ENCODE assay signal across 8 cellular contexts in genomic region chr15:41659855-41660234, GRCh38. TPM values are rescaled to one million over a fixed set of nuclear protein-coding genes. Genes with fewer than 3 reads are reported as not detected.
A peak's percentile ranks its signal among the peaks of the same experiment; 100 is the strongest.
DNase-seq lines count a peak whose midpoint lies in the region; TF ChIP-seq lines count a peak whose summit lies in the region.

No MANE protein-coding gene starts in this region.

- no peak for TF ChIP-seq RAD21 in neural cell (conservative IDR thresholded peaks at IDR 0.05)

- peak overlapping the region; percentile 81 to 98 (median 96) for H3K27ac Mint-ChIP-seq in CD8-positive, alpha-beta memory T cell

- H3K4me1 Mint-ChIP-seq in CD8-positive, alpha-beta memory T cell, result peaks cover 45 to 50% (median 50%) of the 10 kb centered on the region in 3 donors

- POLR2A ChIA-PET in CD8-positive, alpha-beta memory T cell (lab: Charles Lee), result interaction anchor here (1.1 to 1.9 kb wide), 4 partner anchors 38 to 277 kb away, joined by 4 to 9 read pairs (median 6); partner anchors contain the start of genes MAPKBP1 and RPAP1

- H3K27ac ChIP-seq in CD8-positive, alpha-beta memory T cell (ENCODE audit: low read depth, low read length), result peak overlapping the region; percentile 94
- H3K27ac ChIP-seq in Karpas-422 (ENCODE audit: low read length) (no peak overlapping the region), neural cell (ENCODE audit: low read length) (peak overlapping the region; percentile 79)

- no peak for DNase-seq in CD8-positive, alpha-beta memory T cell
- DNase-seq in Karpas-422, result no peak
- no peak for DNase-seq in epithelial cell of esophagus (ENCODE audit: low read depth)
- no peak for DNase-seq in GM20000 (ENCODE audit: low spot score)
- no peak for DNase-seq in mucosa of gallbladder (ENCODE audit: low spot score)
- DNase-seq in activated CD8-positive, alpha-beta memory T cell treated with anti-CD3 and anti-CD28 coated beads, Interleukin-2, amount 50 U/mL, for 48 hours, result no peak
- DNase-seq in stimulated activated CD4-positive, alpha-beta T cell treated with anti-CD3 and anti-CD28 coated beads, Interleukin-12 subunit alpha, Interleukin-12 subunit beta, amount 100 ng/mL, for 4 hours, result no peak

- TF ChIP-seq EP300 in neural cell (conservative IDR thresholded peaks at IDR 0.05; ENCODE audit: poor library complexity, severe bottlenecking), result no peak

- H3K4me2 ChIP-seq in Karpas-422 (ENCODE audit: low read depth, low read length, poor library complexity, severe bottlenecking) (peak overlapping the region; percentile 86), neural cell (ENCODE audit: low read length) (peak overlapping the region; percentile 75)

- H3K4me1 ChIP-seq in CD8-positive, alpha-beta memory T cell (ENCODE audit: insufficient read depth, low read length), result peaks cover 37% of the 10 kb centered on the region
- H3K4me1 ChIP-seq in Karpas-422 (ENCODE audit: low read length), result peaks cover 46% of the 10 kb centered on the region

- H3K9ac ChIP-seq in Karpas-422 (ENCODE audit: low read length) (peak overlapping the region; percentile 84), neural cell (ENCODE audit: low read length) (peak overlapping the region; percentile 67)

- H4K20me1 ChIP-seq in Karpas-422 (ENCODE audit: insufficient read depth, low read depth, low read length) (no peaks in the 10 kb centered on the region; the same call in 1 of the 2 replicates), neural cell (ENCODE audit: insufficient read depth) (no peaks in the 10 kb centered on the region)

- no peaks in the 10 kb centered on the region for H3K9me3 Mint-ChIP-seq in CD8-positive, alpha-beta memory T cell

- H3K79me2 ChIP-seq in Karpas-422 (ENCODE audit: low read length) (peaks cover 43% of the 10 kb centered on the region), neural cell (replicated peaks; ENCODE audit: insufficient read depth, low read length) (peaks cover 29% of the 10 kb centered on the region)

- H3K27me3 ChIP-seq in CD8-positive, alpha-beta memory T cell (ENCODE audit: insufficient read depth, low read length, poor library complexity, severe bottlenecking), result no peaks in the 10 kb centered on the region
- H3K27me3 ChIP-seq in Karpas-422 (ENCODE audit: low read length) (no peaks in the 10 kb centered on the region), neural cell (ENCODE audit: insufficient read depth, low read depth, low read length) (no peaks in the 10 kb centered on the region)

- no peaks in the 10 kb centered on the region for H3K9me2 ChIP-seq in Karpas-422 (replicated peaks; ENCODE audit: insufficient read depth, low read length)
- no peaks in the 10 kb centered on the region for H3K9me2 ChIP-seq in neural cell (ENCODE audit: insufficient read depth, low read length)

- CTCF ChIA-PET in CD8-positive, alpha-beta memory T cell (lab: Charles Lee), result interaction anchor here (0.8 to 2.6 kb wide), 5 partner anchors 39 to 330 kb away, joined by 3 to 17 read pairs (median 5); partner anchors contain the start of gene MAPKBP1

- H3K4me3 Mint-ChIP-seq in CD8-positive, alpha-beta memory T cell, result peak overlapping the region; percentile 85 to 93 (median 90)

- H3F3A ChIP-seq in neural cell (ENCODE audit: insufficient read depth, low read length, poor library complexity, severe bottlenecking), result peaks cover 3% of the 10 kb centered on the region

- H3K36me3 Mint-ChIP-seq in CD8-positive, alpha-beta memory T cell, result peaks cover 0 to 12% (median 0%) of the 10 kb centered on the region in 3 donors

- TF ChIP-seq CTCF in epithelial cell of esophagus (IDR thresholded peaks at IDR 0.05; ENCODE audit: insufficient read depth, low read depth, low read length, missing control alignments) (no peak), neural cell (IDR thresholded peaks at IDR 0.05; ENCODE audit: poor library complexity, severe bottlenecking) (no peak), GM20000 (IDR thresholded peaks at IDR 0.05; ENCODE audit: extremely low read depth, missing control alignments) (no peak)

- H3K36me3 ChIP-seq in CD8-positive, alpha-beta memory T cell (ENCODE audit: insufficient read depth, low read length), result no peaks in the 10 kb centered on the region
- H3K36me3 ChIP-seq in Karpas-422 (ENCODE audit: insufficient read depth, low read length), result no peaks in the 10 kb centered on the region
- no peaks in the 10 kb centered on the region for H3K36me3 ChIP-seq in neural cell (ENCODE audit: insufficient read depth, low read length)

- H3K4me3 ChIP-seq in CD8-positive, alpha-beta memory T cell (ENCODE audit: low read length), result peak overlapping the region; percentile 85
- H3K4me3 ChIP-seq in Karpas-422 (ENCODE audit: low read length) (peak overlapping the region; percentile 77; the same call in 1 of the 2 replicates), epithelial cell of esophagus (ENCODE audit: low read length) (peak overlapping the region; percentile 67), neural cell (ENCODE audit: low read length) (peak overlapping the region; percentile 76)

- H2AFZ ChIP-seq in Karpas-422 (ENCODE audit: low read length) (peak overlapping the region; percentile 82), neural cell (ENCODE audit: low read depth, low read length) (peak overlapping the region; percentile 56)

- peaks cover 9 to 10% of the 10 kb centered on the region in 2 donors for H3K27me3 Mint-ChIP-seq in CD8-positive, alpha-beta memory T cell

- no peaks in the 10 kb centered on the region for H3K9me3 ChIP-seq in CD8-positive, alpha-beta memory T cell (ENCODE audit: low read length)
- H3K9me3 ChIP-seq in Karpas-422 (ENCODE audit: low read length) (no peaks in the 10 kb centered on the region), neural cell (ENCODE audit: low read length) (no peaks in the 10 kb centered on the region)

TF ChIP-seq in neural cell, 6 proteins besides CTCF, POLR2A, EP300 and RAD21:
- TF ChIP-seq POLR2AphosphoS5 (IDR thresholded peaks at IDR 0.05), result no peak
- TF ChIP-seq SMC3 (conservative IDR thresholded peaks at IDR 0.05; ENCODE audit: poor library complexity), result no peak
- no peak for TF ChIP-seq TAF1 (IDR thresholded peaks at IDR 0.05; ENCODE audit: low read depth)
- TF ChIP-seq MXI1 (conservative IDR thresholded peaks at IDR 0.05; ENCODE audit: poor library complexity, severe bottlenecking), result no peak
- TF ChIP-seq REST (IDR thresholded peaks at IDR 0.05; ENCODE audit: borderline replicate concordance), result no peak
- TF ChIP-seq EZH2 (IDR thresholded peaks at IDR 0.05; ENCODE audit: borderline replicate concordance, insufficient read depth, low read length, poor library complexity, severe bottlenecking), result no peak

RNA-seq across cellular contexts. Expression of gene MGA, which starts 0.4 kb away (rescaled TPM):
- 10 to 100 TPM; 40.1 to 41.5 TPM for total RNA-seq in CD8-positive, alpha-beta memory T cell
- polyA plus RNA-seq in CD8-positive, alpha-beta memory T cell, result 22.5 TPM
- 40.0 and 68.1 TPM in 2 replicates for total RNA-seq in Karpas-422 (2014; rRNA removed; shearing (Covaris generic); ENCODE audit: low replicate concordance)
- polyA plus RNA-seq in neural cell, result 10.6 and 13.2 TPM in 2 replicates
- 108 and 148 TPM in 2 replicates for polyA minus RNA-seq in neural cell
- total RNA-seq in mucosa of gallbladder, result 39.4 TPM
